Comparison of ENCODE assay signal across 8 cellular contexts in genomic region chr1:227234998-227235405, GRCh38.
A peak's percentile ranks its signal among the peaks of the same experiment; 100 is the strongest.
DNase-seq lines count a peak whose midpoint lies in the region; ATAC-seq, FAIRE-seq and TF ChIP-seq lines count a peak whose summit lies in the region.

No MANE protein-coding gene starts in this region.

- no peaks in the 10 kb centered on the region for H3K36me3 ChIP-seq in breast epithelium

- DNase-seq in CD1c-positive myeloid dendritic cell (ENCODE audit: extremely low spot score) (peak; percentile 7), GM19239 (ENCODE audit: insufficient read length, low spot score) (peak; percentile 4), NCI-H526 (lab: John Stamatoyannopoulos, UW) (peak; percentile 46 to 61), breast epithelium (ENCODE audit: low spot score in 2 of 2) (no peak), kidney tubule cell (ENCODE audit: low spot score) (peak; percentile 72)
- DNase-seq in activated CD8-positive, alpha-beta memory T cell treated with anti-CD3 and anti-CD28 coated beads, Interleukin-2, amount 50 U/mL, for 4 hours, result no peak

- no peaks in the 10 kb centered on the region for H3K4me1 ChIP-seq in breast epithelium

- H3K27ac ChIP-seq in breast epithelium, result no peak overlapping the region

- intact Hi-C loops in breast epithelium (cut with DNase I; ENCODE audit: low total_unique reads), result no loop called here

- peak in 2 of 3 donors; percentile 23 to 24 for TF ChIP-seq CTCF in breast epithelium (IDR thresholded peaks at IDR 0.05)

- no peaks in the 10 kb centered on the region for H3K27me3 ChIP-seq in breast epithelium

- no peak for ATAC-seq in GM21786 (IDR thresholded peaks at IDR 0.05; ENCODE audit: unreplicated experiment)
- ATAC-seq in HG02870 (IDR thresholded peaks at IDR 0.05; ENCODE audit: unreplicated experiment), result no peak

- TF ChIP-seq POLR2A in breast epithelium (IDR thresholded peaks at IDR 0.05), result no peak

- H3K9me3 ChIP-seq in breast epithelium, result no peaks in the 10 kb centered on the region

- no peak overlapping the region for H3K4me3 ChIP-seq in breast epithelium

- FAIRE-seq in GM19239 (lab: Jason Lieb, UNC), result no peak

Comparison
In these comparisons a context has a peak if more than half of its experiments do, and no peak if none do; other contexts are left out.
1. DNase-seq: peak in CD1c-positive myeloid dendritic cell (single experiment), GM19239 (single experiment), NCI-H526 (2 of 2) and kidney tubule cell (single experiment); none in breast epithelium (0 of 2) and activated CD8-positive, alpha-beta memory T cell treated with anti-CD3 and anti-CD28 coated beads, Interleukin-2, amount 50 U/mL, for 4 hours (single experiment).